In the genomic region with DNA sequence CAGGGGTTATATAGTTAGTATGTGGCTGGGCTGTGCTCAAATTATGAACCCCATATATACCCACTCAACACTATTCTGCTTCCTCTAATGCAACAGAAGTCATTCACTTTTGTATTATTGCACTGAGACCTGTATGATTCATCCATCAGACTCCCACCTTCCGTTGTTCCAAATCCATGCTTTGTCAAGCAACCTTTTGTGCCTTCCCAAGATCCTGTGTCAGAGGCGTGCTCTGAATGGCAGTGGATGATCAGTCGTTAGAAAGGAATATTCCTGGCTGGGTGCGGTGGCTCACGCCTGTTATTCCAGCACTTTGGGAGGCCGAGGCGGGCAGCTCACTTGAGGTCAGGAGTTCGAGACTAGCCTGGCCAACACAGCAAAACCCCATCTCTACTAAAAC, we compare ENCODE assay signal across 5 cellular contexts.
"Had no signal": no experiment of that assay in that cellular context is flagged by ENCODE, and none has a peak within 500 bp of the region (broad histone marks: within the 10 kb centered on the region; RNA-seq: fewer than 3 reads in every experiment).

No MANE protein-coding gene starts in this region.

- ATAC-seq: HepG2, K562 had no signal

- DNase-seq: IMR-90 had no signal

- H3K4me1 Mint-ChIP-seq: IgD-negative memory B cell had no signal

- H3K27ac Mint-ChIP-seq: IgD-negative memory B cell had no signal

- H3K27ac ChIP-seq: HL-60 had no signal

- H3K36me3 Mint-ChIP-seq: IgD-negative memory B cell had no signal

- H3K4me3 ChIP-seq: K562 had no signal

- H3K4me3 Mint-ChIP-seq: IgD-negative memory B cell had no signal
